In the genomic region with DNA sequence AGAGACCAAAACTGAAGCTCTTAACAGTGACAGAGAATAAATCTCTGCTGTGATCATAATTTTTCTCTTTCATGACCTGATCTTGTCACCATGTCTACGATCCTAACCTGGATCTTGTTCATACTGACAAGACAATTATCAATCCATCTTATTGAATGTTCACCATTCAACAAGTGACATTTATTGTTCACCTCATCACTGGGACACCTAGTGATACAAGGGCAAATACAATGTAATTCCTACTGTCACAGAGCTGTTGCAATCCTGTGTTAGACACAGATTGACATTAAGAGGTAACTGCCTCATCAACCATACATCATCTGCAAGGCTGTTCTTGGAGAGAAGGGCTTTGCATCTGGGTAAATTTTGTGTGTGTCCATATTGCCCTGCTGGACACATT, we compare ENCODE assay signal across 2 cellular contexts.
TF ChIP-seq lines count a peak whose summit lies in the region.

No MANE protein-coding gene starts in this region.

TF ChIP-seq in H1, 55 proteins besides CTCF, POLR2A, EP300 and RAD21 (continued from another document):
- TF ChIP-seq CTBP2 (IDR thresholded peaks at IDR 0.05; ENCODE audit: borderline replicate concordance, insufficient read depth, insufficient read length, low read length): no peak
- TF ChIP-seq KDM5A (IDR thresholded peaks at IDR 0.05; ENCODE audit: low read length): no peak
- TF ChIP-seq SP4 (IDR thresholded peaks at IDR 0.05; ENCODE audit: low read length): no peak
- no peak for TF ChIP-seq PHF8 (conservative IDR thresholded peaks at IDR 0.05; ENCODE audit: low read depth, low read length)
- no peak for TF ChIP-seq SUZ12 (IDR thresholded peaks at IDR 0.05; ENCODE audit: low read length)
- TF ChIP-seq SIX5 (IDR thresholded peaks at IDR 0.05; ENCODE audit: low read depth, low read length): no peak
- TF ChIP-seq FOSL1 (IDR thresholded peaks at IDR 0.05; ENCODE audit: insufficient read depth, low read depth, low read length): no peak
- TF ChIP-seq HDAC2 (IDR thresholded peaks at IDR 0.05; ENCODE audit: borderline replicate concordance in 1 of 2, low read depth in 2 of 2, low read length in 2 of 2): no peak
- TF ChIP-seq NRF1 (IDR thresholded peaks at IDR 0.05; ENCODE audit: low read depth, low read length): no peak
- no peak for TF ChIP-seq KDM1A (IDR thresholded peaks at IDR 0.05; ENCODE audit: borderline replicate concordance, low read length)
- TF ChIP-seq, protein P1, sequence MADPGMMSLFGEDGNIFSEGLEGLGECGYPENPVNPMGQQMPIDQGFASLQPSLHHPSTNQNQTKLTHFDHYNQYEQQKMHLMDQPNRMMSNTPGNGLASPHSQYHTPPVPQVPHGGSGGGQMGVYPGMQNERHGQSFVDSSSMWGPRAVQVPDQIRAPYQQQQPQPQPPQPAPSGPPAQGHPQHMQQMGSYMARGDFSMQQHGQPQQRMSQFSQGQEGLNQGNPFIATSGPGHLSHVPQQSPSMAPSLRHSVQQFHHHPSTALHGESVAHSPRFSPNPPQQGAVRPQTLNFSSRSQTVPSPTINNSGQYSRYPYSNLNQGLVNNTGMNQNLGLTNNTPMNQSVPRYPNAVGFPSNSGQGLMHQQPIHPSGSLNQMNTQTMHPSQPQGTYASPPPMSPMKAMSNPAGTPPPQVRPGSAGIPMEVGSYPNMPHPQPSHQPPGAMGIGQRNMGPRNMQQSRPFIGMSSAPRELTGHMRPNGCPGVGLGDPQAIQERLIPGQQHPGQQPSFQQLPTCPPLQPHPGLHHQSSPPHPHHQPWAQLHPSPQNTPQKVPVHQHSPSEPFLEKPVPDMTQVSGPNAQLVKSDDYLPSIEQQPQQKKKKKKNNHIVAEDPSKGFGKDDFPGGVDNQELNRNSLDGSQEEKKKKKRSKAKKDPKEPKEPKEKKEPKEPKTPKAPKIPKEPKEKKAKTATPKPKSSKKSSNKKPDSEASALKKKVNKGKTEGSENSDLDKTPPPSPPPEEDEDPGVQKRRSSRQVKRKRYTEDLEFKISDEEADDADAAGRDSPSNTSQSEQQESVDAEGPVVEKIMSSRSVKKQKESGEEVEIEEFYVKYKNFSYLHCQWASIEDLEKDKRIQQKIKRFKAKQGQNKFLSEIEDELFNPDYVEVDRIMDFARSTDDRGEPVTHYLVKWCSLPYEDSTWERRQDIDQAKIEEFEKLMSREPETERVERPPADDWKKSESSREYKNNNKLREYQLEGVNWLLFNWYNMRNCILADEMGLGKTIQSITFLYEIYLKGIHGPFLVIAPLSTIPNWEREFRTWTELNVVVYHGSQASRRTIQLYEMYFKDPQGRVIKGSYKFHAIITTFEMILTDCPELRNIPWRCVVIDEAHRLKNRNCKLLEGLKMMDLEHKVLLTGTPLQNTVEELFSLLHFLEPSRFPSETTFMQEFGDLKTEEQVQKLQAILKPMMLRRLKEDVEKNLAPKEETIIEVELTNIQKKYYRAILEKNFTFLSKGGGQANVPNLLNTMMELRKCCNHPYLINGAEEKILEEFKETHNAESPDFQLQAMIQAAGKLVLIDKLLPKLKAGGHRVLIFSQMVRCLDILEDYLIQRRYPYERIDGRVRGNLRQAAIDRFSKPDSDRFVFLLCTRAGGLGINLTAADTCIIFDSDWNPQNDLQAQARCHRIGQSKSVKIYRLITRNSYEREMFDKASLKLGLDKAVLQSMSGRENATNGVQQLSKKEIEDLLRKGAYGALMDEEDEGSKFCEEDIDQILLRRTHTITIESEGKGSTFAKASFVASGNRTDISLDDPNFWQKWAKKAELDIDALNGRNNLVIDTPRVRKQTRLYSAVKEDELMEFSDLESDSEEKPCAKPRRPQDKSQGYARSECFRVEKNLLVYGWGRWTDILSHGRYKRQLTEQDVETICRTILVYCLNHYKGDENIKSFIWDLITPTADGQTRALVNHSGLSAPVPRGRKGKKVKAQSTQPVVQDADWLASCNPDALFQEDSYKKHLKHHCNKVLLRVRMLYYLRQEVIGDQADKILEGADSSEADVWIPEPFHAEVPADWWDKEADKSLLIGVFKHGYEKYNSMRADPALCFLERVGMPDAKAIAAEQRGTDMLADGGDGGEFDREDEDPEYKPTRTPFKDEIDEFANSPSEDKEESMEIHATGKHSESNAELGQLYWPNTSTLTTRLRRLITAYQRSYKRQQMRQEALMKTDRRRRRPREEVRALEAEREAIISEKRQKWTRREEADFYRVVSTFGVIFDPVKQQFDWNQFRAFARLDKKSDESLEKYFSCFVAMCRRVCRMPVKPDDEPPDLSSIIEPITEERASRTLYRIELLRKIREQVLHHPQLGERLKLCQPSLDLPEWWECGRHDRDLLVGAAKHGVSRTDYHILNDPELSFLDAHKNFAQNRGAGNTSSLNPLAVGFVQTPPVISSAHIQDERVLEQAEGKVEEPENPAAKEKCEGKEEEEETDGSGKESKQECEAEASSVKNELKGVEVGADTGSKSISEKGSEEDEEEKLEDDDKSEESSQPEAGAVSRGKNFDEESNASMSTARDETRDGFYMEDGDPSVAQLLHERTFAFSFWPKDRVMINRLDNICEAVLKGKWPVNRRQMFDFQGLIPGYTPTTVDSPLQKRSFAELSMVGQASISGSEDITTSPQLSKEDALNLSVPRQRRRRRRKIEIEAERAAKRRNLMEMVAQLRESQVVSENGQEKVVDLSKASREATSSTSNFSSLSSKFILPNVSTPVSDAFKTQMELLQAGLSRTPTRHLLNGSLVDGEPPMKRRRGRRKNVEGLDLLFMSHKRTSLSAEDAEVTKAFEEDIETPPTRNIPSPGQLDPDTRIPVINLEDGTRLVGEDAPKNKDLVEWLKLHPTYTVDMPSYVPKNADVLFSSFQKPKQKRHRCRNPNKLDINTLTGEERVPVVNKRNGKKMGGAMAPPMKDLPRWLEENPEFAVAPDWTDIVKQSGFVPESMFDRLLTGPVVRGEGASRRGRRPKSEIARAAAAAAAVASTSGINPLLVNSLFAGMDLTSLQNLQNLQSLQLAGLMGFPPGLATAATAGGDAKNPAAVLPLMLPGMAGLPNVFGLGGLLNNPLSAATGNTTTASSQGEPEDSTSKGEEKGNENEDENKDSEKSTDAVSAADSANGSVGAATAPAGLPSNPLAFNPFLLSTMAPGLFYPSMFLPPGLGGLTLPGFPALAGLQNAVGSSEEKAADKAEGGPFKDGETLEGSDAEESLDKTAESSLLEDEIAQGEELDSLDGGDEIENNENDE (IDR thresholded peaks at IDR 0.05; ENCODE audit: insufficient replicate concordance, low read length): no peak
- TF ChIP-seq CEBPB (IDR thresholded peaks at IDR 0.05; ENCODE audit: low read depth, low read length): no peak
- no peak for TF ChIP-seq RXRA (IDR thresholded peaks at IDR 0.05; ENCODE audit: insufficient read depth, low read depth, low read length)
- no peak for TF ChIP-seq TAF1 (IDR thresholded peaks at IDR 0.05; ENCODE audit: low read depth, low read length)

TF ChIP-seq in neural cell, 6 proteins besides CTCF, POLR2A, EP300 and RAD21:
- TF ChIP-seq REST (IDR thresholded peaks at IDR 0.05; ENCODE audit: borderline replicate concordance) (peak; percentile 77), MXI1 (conservative IDR thresholded peaks at IDR 0.05; ENCODE audit: poor library complexity, severe bottlenecking) (peak; percentile 11), POLR2AphosphoS5 (IDR thresholded peaks at IDR 0.05) (peak; percentile 99), SMC3 (conservative IDR thresholded peaks at IDR 0.05; ENCODE audit: poor library complexity) (peak; percentile 35), TAF1 (IDR thresholded peaks at IDR 0.05; ENCODE audit: low read depth) (no peak), EZH2 (IDR thresholded peaks at IDR 0.05; ENCODE audit: borderline replicate concordance, insufficient read depth, low read length, poor library complexity, severe bottlenecking) (no peak)
TF ChIP-seq in neural cell: peak in this region for 4.
